8 cellular contexts compared by ENCODE assay signal in the genomic region with DNA sequence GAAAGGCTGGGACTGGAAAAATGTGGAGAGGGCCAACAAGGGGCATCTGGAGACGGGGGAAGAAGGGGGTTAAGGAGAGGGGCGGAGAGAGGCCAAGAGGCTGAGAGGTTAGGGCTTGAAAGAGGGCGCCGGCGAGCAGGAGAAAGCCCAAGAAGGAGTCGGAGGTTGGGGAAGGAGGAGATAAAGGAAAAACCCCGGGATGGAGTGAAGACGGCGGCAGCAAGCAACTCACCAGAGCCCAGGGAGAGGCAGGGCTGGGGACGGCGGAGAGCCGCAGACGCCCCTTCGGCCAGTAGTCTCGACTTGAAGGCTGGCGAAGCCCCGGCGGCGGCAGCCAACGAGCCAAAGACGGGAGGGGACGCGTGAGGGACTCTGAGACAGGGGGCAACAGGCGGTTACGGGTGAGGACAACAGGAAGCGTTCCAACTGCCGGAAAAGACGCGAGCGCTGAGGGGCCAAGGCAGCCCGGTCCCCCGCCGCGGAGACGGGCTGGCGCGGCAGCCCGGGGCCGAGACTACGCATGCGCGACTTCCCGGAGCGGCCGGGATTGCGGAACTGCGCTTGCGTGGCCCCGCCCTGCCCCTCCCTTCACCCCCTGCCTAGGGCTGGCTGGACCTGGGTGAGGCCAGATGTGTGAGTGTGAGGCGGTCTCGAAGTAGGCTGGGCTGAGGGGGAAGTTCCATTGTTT. TPM values are rescaled to one million over a fixed set of nuclear protein-coding genes. Genes with fewer than 3 reads are reported as not detected.
DNase-seq lines count a peak whose midpoint lies in the region; ATAC-seq and TF ChIP-seq lines count a peak whose summit lies in the region.

A gene (minus strand): TSS at position 522 of the 688 bp plus-strand sequence. CDS start 7,277 bp downstream, outside the sequence.

- no peaks in the 10 kb centered on the region for H3K9me3 ChIP-seq in heart left ventricle
- H3K9me3 ChIP-seq in transverse colon = no peaks in the 10 kb centered on the region

- in situ Hi-C loops in transverse colon (cut with MboI; ENCODE audit: low pct_ligation_motif_present in 1 of 4, low pct_unique_long_range_greater_than_20kb in 1 of 4, low sequenced_read_pairs in 3 of 4) = no loop called here

- 0 to 1% (median 0%) methylated on average over 28 to 51 of the region's 51 CpGs for whole genome bisulfite sequencing in adipose tissue, 3 donors
- WGBS in heart left ventricle, 4 donors = 0% methylated on average over 29 to 51 of the region's 51 CpGs
- WGBS in transverse colon (ENCODE audit: low coverage in 1 of 2), 2 donors = 0 to 4% methylated on average over 4 to 49 of the region's 51 CpGs

- H3K4me3 ChIP-seq in heart left ventricle (peak within 1 kb of the TSS; percentile 82 to 100 (median 94)), transverse colon (peak within 1 kb of the TSS; percentile 71 to 99 (median 94))

- H3K4me1 ChIP-seq in heart left ventricle (peaks cover 0 to 54% (median 34%) of the 10 kb centered on the region in 12 donors), transverse colon (peaks cover 14 to 41% (median 28%) of the 10 kb centered on the region in 4 donors)

- H3K27me3 ChIP-seq in heart left ventricle (no peaks in the 10 kb centered on the region), transverse colon (no peaks in the 10 kb centered on the region)

- H3K27ac ChIP-seq in adipose tissue (ENCODE audit: low read depth, low read length) (peak within 1 kb of the TSS; percentile 56), heart left ventricle (peak within 1 kb of the TSS; percentile 96 to 100 (median 98)), transverse colon (peak within 1 kb of the TSS; percentile 93 to 100 (median 99))

- intact Hi-C loops in heart left ventricle (cut with DNase I) (loop anchor here (1.0 to 10.0 kb wide), 9 partner anchors 45 to 128 kb away; a partner anchor contains a TSS), transverse colon (cut with DNase I; ENCODE audit: low total_unique reads) (loop anchor here (5.0 kb wide), 2 partner anchors 45 to 105 kb away; a partner anchor contains a TSS)

- H3K4me1 Mint-ChIP-seq in T-cell = peaks cover 35 to 53% (median 52%) of the 10 kb centered on the region in 3 donors

- DNase-seq in NCI-H146 (lab: John Stamatoyannopoulos, UW) (peak; percentile 90), T-cell (peak; percentile 79 to 96 (median 88)), heart left ventricle (peak; percentile 94 to 97 (median 95)), pons (ENCODE audit: low spot score) (peak; percentile 88), transverse colon (peak; percentile 97)

- ATAC-seq in HG02852 (IDR thresholded peaks at IDR 0.05; ENCODE audit: unreplicated experiment) (peak; percentile 86), T-cell (replicated peaks in 1 of 4) (peak; percentile 74 to 78 (median 77)), heart left ventricle (peak; percentile 93 to 99 (median 96))

- no peaks in the 10 kb centered on the region for H3K9me3 Mint-ChIP-seq in T-cell

- peaks cover 9% of the 10 kb centered on the region for H3K36me3 Mint-ChIP-seq in T-cell

- H3K36me3 ChIP-seq in heart left ventricle (no peaks in the 10 kb centered on the region), transverse colon (no peaks in the 10 kb centered on the region)

- TF ChIP-seq CTCF in GM12872 (IDR thresholded peaks at IDR 0.05; ENCODE audit: insufficient read depth, low read depth, low read length) = peak; percentile 39; the same call in 2 of the 3 replicates
- TF ChIP-seq CTCF in heart left ventricle (IDR thresholded peaks at IDR 0.05) = peak in 4 of 12 donors; percentile 7 to 35 (median 22)
- peak in 1 of 5 experiments; percentile 7 for TF ChIP-seq CTCF in transverse colon (IDR thresholded peaks at IDR 0.05)

- POLR2A ChIA-PET in T-cell (lab: Charles Lee) = interaction anchor here (0.6 kb wide), 2 partner anchors 53 to 370 kb away, joined by 3 to 10 read pairs; no protein-coding TSS in a partner anchor

- H3K4me3 Mint-ChIP-seq in T-cell = peak within 1 kb of the TSS; percentile 99 to 100 (median 100)

- H3K27ac Mint-ChIP-seq in T-cell = peak within 1 kb of the TSS; percentile 100

- TF ChIP-seq EP300 in transverse colon (IDR thresholded peaks at IDR 0.05; ENCODE audit: low read depth) = peak; percentile 45

- CTCF ChIA-PET in T-cell (lab: Charles Lee) = interaction anchor here in 1 of 2 donors (0.5 kb wide), 1 partner anchor 51 kb away, joined by 3 read pairs; no protein-coding TSS in a partner anchor

- TF ChIP-seq POLR2A in heart left ventricle (IDR thresholded peaks at IDR 0.05) = peak; percentile 96 to 98
- peak; percentile 98 for TF ChIP-seq POLR2A in transverse colon (IDR thresholded peaks at IDR 0.05)

- H3K27me3 Mint-ChIP-seq in T-cell = no peaks in the 10 kb centered on the region

RNA-seq across cellular contexts. Expression of the gene that starts here (rescaled TPM):
- total RNA-seq in T-cell = 100 to 1,000 TPM in 4 of 5 donors, 10 to 100 TPM in 1; 90.3 to 164 (median 152) TPM
- polyA plus RNA-seq in adipose tissue = 10 to 100 TPM in 2 of 3 donors, 1 to 10 TPM in 1; 5.9 to 39.7 (median 13.5) TPM
- total RNA-seq in heart left ventricle = 10 to 100 TPM; 14.3 to 32.8 (median 21.2) TPM
- polyA plus RNA-seq in heart left ventricle = 10 to 100 TPM; 15.0 to 23.2 TPM
- 100 to 1,000 TPM in 1 of 4 donors, 10 to 100 TPM in 3; 59.1 to 101 (median 86.4) TPM for total RNA-seq in transverse colon

Comparison
In these comparisons a context has a peak if more than half of its experiments do, and no peak if none do; other contexts are left out.
1. Peak in every context shown above with its lines: DNase-seq, ATAC-seq, H3K4me3 ChIP-seq and H3K27ac ChIP-seq.